9 cellular contexts compared by ENCODE assay signal in genomic region chr1:221667504-221667903, GRCh38.
DNase-seq lines count a peak whose midpoint lies in the region; ATAC-seq and TF ChIP-seq lines count a peak whose summit lies in the region.
"Had no signal": no experiment of that assay in that cellular context is flagged by ENCODE, and none has a peak within 500 bp of the region (broad histone marks: within the 10 kb centered on the region; RNA-seq: fewer than 3 reads in every experiment).

No MANE protein-coding gene starts in this region.

- H3K4me2 ChIP-seq in hepatocyte, result peak overlapping the region; percentile 17

- no peak overlapping the region for H3K4me3 ChIP-seq in HEK293 (ENCODE audit: low read depth, low read length)
- H3K4me3 ChIP-seq in hepatocyte, result no peak overlapping the region
- no peak overlapping the region for H3K4me3 ChIP-seq in tibial artery
- no peak overlapping the region for H3K4me3 ChIP-seq in SJCRH30

- H2AFZ ChIP-seq in hepatocyte, result no peak overlapping the region

- DNase-seq in MV-4-11 (lab: John Stamatoyannopoulos, UW), result peak; percentile 70
- peak; percentile 45 for DNase-seq in hepatocyte (ENCODE audit: low spot score)
- DNase-seq in endothelial cell (ENCODE audit: low spot score), result no peak
- no peak for DNase-seq in tibial artery
- DNase-seq in SJCRH30, result no peak
- no peak for DNase-seq in activated T-cell treated with anti-CD3 and anti-CD28 coated beads, Interleukin-2, amount 50 U/mL, for 24 hours

- H3K27ac ChIP-seq in HEK293 (ENCODE audit: extremely low read depth, low read depth, low read length) (no peak overlapping the region), hepatocyte (peak overlapping the region; percentile 73), tibial artery (no peak overlapping the region), SJCRH30 (no peak overlapping the region)

- H3K27me3 ChIP-seq in hepatocyte, result no peaks in the 10 kb centered on the region
- H3K27me3 ChIP-seq in tibial artery, result no peaks in the 10 kb centered on the region
- no peaks in the 10 kb centered on the region for H3K27me3 ChIP-seq in SJCRH30

- no peaks in the 10 kb centered on the region for H3K9me3 ChIP-seq in HEK293 (ENCODE audit: control insufficient read depth, insufficient read depth, low read depth, low read length)
- H3K9me3 ChIP-seq in hepatocyte (ENCODE audit: low read depth), result no peaks in the 10 kb centered on the region
- H3K9me3 ChIP-seq in tibial artery, result no peaks in the 10 kb centered on the region
- no peaks in the 10 kb centered on the region for H3K9me3 ChIP-seq in SJCRH30 (replicated peaks)

- no peaks in the 10 kb centered on the region for H3K79me2 ChIP-seq in hepatocyte

- ATAC-seq in GM18499 (IDR thresholded peaks at IDR 0.05; ENCODE audit: insufficient read depth, unreplicated experiment), result peak; percentile 92

- CTCF ChIA-PET in HEK293 (lab: Yijun Ruan, JAX), result interaction anchor here (0.6 to 0.9 kb wide), 2 partner anchors 503 to 1126 kb away, joined by 3 to 4 read pairs; no protein-coding TSS in a partner anchor

- H3K36me3 Mint-ChIP-seq in endothelial cell (ENCODE audit: low read depth, unreplicated experiment), result no peaks in the 10 kb centered on the region
- no peaks in the 10 kb centered on the region for H3K36me3 Mint-ChIP-seq in activated T-cell treated with anti-CD3 and anti-CD28 coated beads, Interleukin-2, amount 50 U/mL, for 24 hours (ENCODE audit: low read depth)

- no peak for TF ChIP-seq CTCF in HEK293 (tag by site-specific recombination; IDR thresholded peaks at IDR 0.05)
- no peak for TF ChIP-seq CTCF in hepatocyte (IDR thresholded peaks at IDR 0.05; ENCODE audit: poor library complexity)
- no peak for TF ChIP-seq CTCF in endothelial cell (IDR thresholded peaks at IDR 0.05; ENCODE audit: unreplicated experiment)
- no peak for TF ChIP-seq CTCF in tibial artery (IDR thresholded peaks at IDR 0.05)

- WGBS in hepatocyte (ENCODE audit: low lambda C conversion rate, missing lambda C conversion rate), result 83% methylated on average over 3 of the region's 3 CpGs

- POLR2A ChIA-PET in HEK293 (lab: Yijun Ruan, JAX), result no interaction called here

- no peak overlapping the region for H3K4me3 Mint-ChIP-seq in endothelial cell (ENCODE audit: unreplicated experiment)
- H3K4me3 Mint-ChIP-seq in activated T-cell treated with anti-CD3 and anti-CD28 coated beads, Interleukin-2, amount 50 U/mL, for 24 hours, result no peak overlapping the region
- H3K4me3 Mint-ChIP-seq: neural crest cell had no signal

- H3K4me1 ChIP-seq in HEK293 (ENCODE audit: control insufficient read depth, insufficient read depth, low read length) (no peaks in the 10 kb centered on the region; the same call in 1 of the 2 replicates), hepatocyte (ENCODE audit: insufficient read depth) (peaks cover 14% of the 10 kb centered on the region), tibial artery (peaks cover 0 to 12% (median 7%) of the 10 kb centered on the region in 4 donors), SJCRH30 (peaks cover 32% of the 10 kb centered on the region)

- H3K36me3 ChIP-seq in HEK293 (ENCODE audit: control insufficient read depth in 2 of 2, insufficient read depth in 1 of 2, low read length in 2 of 2), result no peaks in the 10 kb centered on the region
- no peaks in the 10 kb centered on the region for H3K36me3 ChIP-seq in hepatocyte (replicated peaks; ENCODE audit: insufficient read depth, low read depth)
- no peaks in the 10 kb centered on the region for H3K36me3 ChIP-seq in tibial artery
- no peaks in the 10 kb centered on the region for H3K36me3 ChIP-seq in SJCRH30

- no peak overlapping the region for H3K27ac Mint-ChIP-seq in endothelial cell (ENCODE audit: unreplicated experiment)
- no peak overlapping the region for H3K27ac Mint-ChIP-seq in activated T-cell treated with anti-CD3 and anti-CD28 coated beads, Interleukin-2, amount 50 U/mL, for 24 hours

- H4K20me1 ChIP-seq in hepatocyte (ENCODE audit: insufficient read depth, poor library complexity, severe bottlenecking), result no peaks in the 10 kb centered on the region

- H3K4me1 Mint-ChIP-seq in endothelial cell (ENCODE audit: unreplicated experiment), result no peaks in the 10 kb centered on the region
- peaks cover 8% of the 10 kb centered on the region for H3K4me1 Mint-ChIP-seq in activated T-cell treated with anti-CD3 and anti-CD28 coated beads, Interleukin-2, amount 50 U/mL, for 24 hours (ENCODE audit: low read depth)
- H3K4me1 Mint-ChIP-seq: neural crest cell had no signal

- no peaks in the 10 kb centered on the region for H3K9me3 Mint-ChIP-seq in endothelial cell (ENCODE audit: unreplicated experiment)
- H3K9me3 Mint-ChIP-seq in activated T-cell treated with anti-CD3 and anti-CD28 coated beads, Interleukin-2, amount 50 U/mL, for 24 hours, result no peaks in the 10 kb centered on the region
- H3K9me3 Mint-ChIP-seq: neural crest cell had no signal

- intact Hi-C loops in tibial artery (cut with DNase I; ENCODE audit: low total_unique reads), result no loop called here

- H3K9me2 ChIP-seq in hepatocyte (replicated peaks; ENCODE audit: insufficient read depth), result no peaks in the 10 kb centered on the region

- H3K27me3 Mint-ChIP-seq in endothelial cell (ENCODE audit: unreplicated experiment), result no peaks in the 10 kb centered on the region
- H3K27me3 Mint-ChIP-seq in activated T-cell treated with anti-CD3 and anti-CD28 coated beads, Interleukin-2, amount 50 U/mL, for 24 hours, result peaks cover 10% of the 10 kb centered on the region

TF ChIP-seq in HEK293, 187 proteins besides CTCF, POLR2A, EP300 and RAD21:
- TF ChIP-seq ZNF138 (tag by site-specific recombination; IDR thresholded peaks at IDR 0.05; ENCODE audit: borderline replicate concordance) (no peak), PRDM10 (tag by site-specific recombination; IDR thresholded peaks at IDR 0.05) (peak; percentile 68), ZIC2 (tag by site-specific recombination; IDR thresholded peaks at IDR 0.05) (0 out of 2 replicates have a peak, but pooled peaks have one; percentile 9), ZNF175 (tag by site-specific recombination; IDR thresholded peaks at IDR 0.05) (no peak), KLF17 (tag by site-specific recombination; IDR thresholded peaks at IDR 0.05) (no peak)

Comparison
In these comparisons a context has a peak if more than half of its experiments do, and no peak if none do; other contexts are left out.
1. DNase-seq: peak in MV-4-11 (single experiment) and hepatocyte (single experiment); none in endothelial cell (single experiment), tibial artery (0 of 2), SJCRH30 (0 of 2) and activated T-cell treated with anti-CD3 and anti-CD28 coated beads, Interleukin-2, amount 50 U/mL, for 24 hours (single experiment).